In the genomic region with DNA sequence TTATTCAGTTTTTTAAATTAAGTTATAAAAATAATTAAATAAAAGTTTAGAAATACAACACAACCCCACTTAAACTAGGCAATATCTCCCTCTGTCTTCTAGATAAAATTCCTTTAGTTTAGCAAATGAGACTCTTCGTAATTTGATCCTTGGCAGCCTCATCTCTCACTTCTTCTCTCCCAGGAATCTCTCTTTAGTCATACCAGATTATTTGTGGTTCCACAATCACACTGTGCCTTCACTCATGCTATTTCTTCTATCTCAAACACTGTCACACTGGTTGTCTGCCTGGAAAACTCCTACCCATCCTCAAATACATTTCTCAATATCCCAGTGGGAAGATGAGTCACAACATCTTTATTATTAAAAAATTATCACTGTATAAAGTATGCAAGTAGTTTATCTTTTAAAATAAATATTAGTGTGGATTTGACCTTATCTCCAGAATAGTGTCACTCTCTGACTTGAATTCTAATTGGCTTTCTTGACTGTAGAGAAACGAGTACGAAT, we compare ENCODE assay signal across 2 cellular contexts.
A peak's percentile ranks its signal among the peaks of the same experiment; 100 is the strongest.
TF ChIP-seq lines count a peak whose summit lies in the region.

No MANE protein-coding gene starts in this region.

TF ChIP-seq in SK-N-SH treated with all-trans-retinoic acid at 6 μM for 48 hours, 23 proteins besides CTCF, POLR2A, EP300 and RAD21:
- TF ChIP-seq, protein P1, sequence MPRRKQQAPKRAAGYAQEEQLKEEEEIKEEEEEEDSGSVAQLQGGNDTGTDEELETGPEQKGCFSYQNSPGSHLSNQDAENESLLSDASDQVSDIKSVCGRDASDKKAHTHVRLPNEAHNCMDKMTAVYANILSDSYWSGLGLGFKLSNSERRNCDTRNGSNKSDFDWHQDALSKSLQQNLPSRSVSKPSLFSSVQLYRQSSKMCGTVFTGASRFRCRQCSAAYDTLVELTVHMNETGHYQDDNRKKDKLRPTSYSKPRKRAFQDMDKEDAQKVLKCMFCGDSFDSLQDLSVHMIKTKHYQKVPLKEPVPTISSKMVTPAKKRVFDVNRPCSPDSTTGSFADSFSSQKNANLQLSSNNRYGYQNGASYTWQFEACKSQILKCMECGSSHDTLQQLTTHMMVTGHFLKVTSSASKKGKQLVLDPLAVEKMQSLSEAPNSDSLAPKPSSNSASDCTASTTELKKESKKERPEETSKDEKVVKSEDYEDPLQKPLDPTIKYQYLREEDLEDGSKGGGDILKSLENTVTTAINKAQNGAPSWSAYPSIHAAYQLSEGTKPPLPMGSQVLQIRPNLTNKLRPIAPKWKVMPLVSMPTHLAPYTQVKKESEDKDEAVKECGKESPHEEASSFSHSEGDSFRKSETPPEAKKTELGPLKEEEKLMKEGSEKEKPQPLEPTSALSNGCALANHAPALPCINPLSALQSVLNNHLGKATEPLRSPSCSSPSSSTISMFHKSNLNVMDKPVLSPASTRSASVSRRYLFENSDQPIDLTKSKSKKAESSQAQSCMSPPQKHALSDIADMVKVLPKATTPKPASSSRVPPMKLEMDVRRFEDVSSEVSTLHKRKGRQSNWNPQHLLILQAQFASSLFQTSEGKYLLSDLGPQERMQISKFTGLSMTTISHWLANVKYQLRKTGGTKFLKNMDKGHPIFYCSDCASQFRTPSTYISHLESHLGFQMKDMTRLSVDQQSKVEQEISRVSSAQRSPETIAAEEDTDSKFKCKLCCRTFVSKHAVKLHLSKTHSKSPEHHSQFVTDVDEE (CRISPR knock-in tag; IDR thresholded peaks at IDR 0.05), result no peak
- TF ChIP-seq ZFP3 (CRISPR knock-in tag; IDR thresholded peaks at IDR 0.05), result peak; percentile 94

TF ChIP-seq in SK-N-SH, 30 proteins besides CTCF, POLR2A, EP300 and RAD21 (continued from another document):
- TF ChIP-seq GABPA (IDR thresholded peaks at IDR 0.05; ENCODE audit: low read depth) (no peak), JUND (IDR thresholded peaks at IDR 0.05) (no peak), MEF2A (IDR thresholded peaks at IDR 0.05; ENCODE audit: borderline replicate concordance, low read depth) (no peak), SMC3 (IDR thresholded peaks at IDR 0.05; ENCODE audit: low read depth, low read length) (no peak), NRF1 (IDR thresholded peaks at IDR 0.05; ENCODE audit: low read depth, low read length) (no peak), RFX5 (IDR thresholded peaks at IDR 0.05; ENCODE audit: low read length) (no peak), FOXM1 (IDR thresholded peaks at IDR 0.05; ENCODE audit: low read depth) (no peak)
- TF ChIP-seq, protein P2, sequence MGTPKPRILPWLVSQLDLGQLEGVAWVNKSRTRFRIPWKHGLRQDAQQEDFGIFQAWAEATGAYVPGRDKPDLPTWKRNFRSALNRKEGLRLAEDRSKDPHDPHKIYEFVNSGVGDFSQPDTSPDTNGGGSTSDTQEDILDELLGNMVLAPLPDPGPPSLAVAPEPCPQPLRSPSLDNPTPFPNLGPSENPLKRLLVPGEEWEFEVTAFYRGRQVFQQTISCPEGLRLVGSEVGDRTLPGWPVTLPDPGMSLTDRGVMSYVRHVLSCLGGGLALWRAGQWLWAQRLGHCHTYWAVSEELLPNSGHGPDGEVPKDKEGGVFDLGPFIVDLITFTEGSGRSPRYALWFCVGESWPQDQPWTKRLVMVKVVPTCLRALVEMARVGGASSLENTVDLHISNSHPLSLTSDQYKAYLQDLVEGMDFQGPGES (IDR thresholded peaks at IDR 0.05; ENCODE audit: low read depth, low read length), result no peak
